16 cellular contexts compared by ENCODE assay signal in the genomic region with DNA sequence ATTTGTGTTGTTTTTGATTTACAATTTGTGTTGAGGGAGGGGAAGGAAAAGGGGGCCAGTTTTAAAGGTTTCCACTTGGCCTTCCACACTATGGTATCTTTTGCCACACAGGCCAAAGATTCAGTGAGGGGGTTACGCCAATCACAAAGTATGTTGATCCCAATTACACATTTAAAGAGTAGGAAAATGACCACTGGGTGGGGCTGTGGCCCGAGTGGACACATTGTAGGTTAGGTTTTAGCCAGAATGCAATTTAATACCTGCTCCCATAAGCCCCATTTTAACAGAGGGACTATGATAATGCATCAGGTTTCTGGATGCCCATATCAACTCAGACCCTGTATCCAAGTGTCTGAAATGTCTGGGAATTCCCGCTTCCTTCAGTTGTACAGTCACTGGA. TPM values are rescaled to one million over a fixed set of nuclear protein-coding genes. Genes with fewer than 3 reads are reported as not detected.
A peak's percentile ranks its signal among the peaks of the same experiment; 100 is the strongest.
DNase-seq lines count a peak whose midpoint lies in the region; ATAC-seq and TF ChIP-seq lines count a peak whose summit lies in the region.
"Had no signal": no experiment of that assay in that cellular context is flagged by ENCODE, and none has a peak within 500 bp of the region (broad histone marks: within the 10 kb centered on the region; RNA-seq: fewer than 3 reads in every experiment).

No MANE protein-coding gene starts in this region.

- H3K9me3 ChIP-seq in AG04450 (ENCODE audit: control insufficient read depth, insufficient read depth, low read length) (no peaks in the 10 kb centered on the region), GM23248 (ENCODE audit: low read depth) (no peaks in the 10 kb centered on the region), Panc1 (ENCODE audit: control insufficient read depth, insufficient read depth, low read depth, low read length) (no peaks in the 10 kb centered on the region), body of pancreas (no peaks in the 10 kb centered on the region)

- H3K36me3 ChIP-seq in GM23248 (ENCODE audit: low read depth), result no peaks in the 10 kb centered on the region
- H3K36me3 ChIP-seq in Panc1 (ENCODE audit: control insufficient read depth, insufficient read depth, low read length), result no peaks in the 10 kb centered on the region
- H3K36me3 ChIP-seq in body of pancreas (replicated peaks in 1 of 2; ENCODE audit: insufficient read depth in 1 of 2, low read depth in 2 of 2), result no peaks in the 10 kb centered on the region

- H3K9me2 ChIP-seq in GM23248 (ENCODE audit: insufficient read depth), result no peaks in the 10 kb centered on the region

- H3K9ac ChIP-seq in GM23248, result no peak overlapping the region

- H3K4me2 ChIP-seq in GM23248 (ENCODE audit: unreplicated experiment), result no peak overlapping the region

- H3K27me3 ChIP-seq in AG04450 (ENCODE audit: control insufficient read depth, insufficient read depth, low read length), result no peaks in the 10 kb centered on the region
- 0 out of 2 replicates have a peak, but pooled peaks cover 11% of the 10 kb centered on the region for H3K27me3 ChIP-seq in GM23248 (replicated peaks; ENCODE audit: insufficient read depth)
- peaks cover 28% of the 10 kb centered on the region for H3K27me3 ChIP-seq in Panc1 (ENCODE audit: control insufficient read depth, insufficient read depth, low read length)
- H3K27me3 ChIP-seq in body of pancreas, result no peaks in the 10 kb centered on the region

- TF ChIP-seq CTCF in AG04450 (IDR thresholded peaks at IDR 0.05; ENCODE audit: low read depth, low read length) (0 out of 2 replicates have a peak, but pooled peaks have one; percentile 12), Panc1 (IDR thresholded peaks at IDR 0.05) (peak; percentile 63), fibroblast of pulmonary artery (IDR thresholded peaks at IDR 0.05; ENCODE audit: low read length, missing control alignments) (peak; percentile 15), body of pancreas (IDR thresholded peaks at IDR 0.05) (no peak), omental fat pad (IDR thresholded peaks at IDR 0.05) (no peak)

- H3K27ac ChIP-seq in AG04450 (ENCODE audit: low read depth, low read length), result no peak overlapping the region
- no peak overlapping the region for H3K27ac ChIP-seq in GM23248
- no peak overlapping the region for H3K27ac ChIP-seq in Panc1 (ENCODE audit: low read length)
- H3K27ac ChIP-seq in body of pancreas, result no peak overlapping the region

- no peak for DNase-seq in AG04450 (ENCODE audit: low read depth, low spot score)
- DNase-seq in GM23248, result peak; percentile 26
- DNase-seq in Panc1 (ENCODE audit: low read depth, low spot score), result no peak
- no peak for DNase-seq in fibroblast of pulmonary artery (ENCODE audit: low read depth)
- DNase-seq in body of pancreas, result no peak
- no peak for DNase-seq in NCI-H187 (lab: John Stamatoyannopoulos, UW)
- no peak for DNase-seq in epidermal melanocyte (ENCODE audit: insufficient read length, low spot score)
- no peak for DNase-seq in omental fat pad (ENCODE audit: low spot score)
- DNase-seq: activated naive CD4-positive, alpha-beta T cell treated with anti-CD3 and anti-CD28 coated beads for 36 hours; CD4-positive, alpha-beta memory T cell; dermis blood vessel endothelial cell; NCI-H1092 treated with DMSO at 0.1 percent for 48 hours; NCI-H69; occipital lobe; T-helper 2 cell had no signal

- no peaks in the 10 kb centered on the region for H3K4me1 ChIP-seq in GM23248 (ENCODE audit: insufficient read depth)
- H3K4me1 ChIP-seq in Panc1 (ENCODE audit: control insufficient read depth, insufficient read depth, low read length), result no peaks in the 10 kb centered on the region
- H3K4me1 ChIP-seq in body of pancreas, result no peaks in the 10 kb centered on the region

- no peak overlapping the region for H2AFZ ChIP-seq in GM23248

- 34 to 60% methylated on average over 3 of the region's 3 CpGs for WGBS in GM23248 (ENCODE audit: low coverage in 1 of 2, low lambda C conversion rate in 2 of 2, missing lambda C conversion rate in 2 of 2), 2 experiments
- 60 to 67% methylated on average over 3 of the region's 3 CpGs for WGBS in body of pancreas, 2 donors

- intact Hi-C loops in Panc1 (cut with micrococcal nuclease; ENCODE audit: unreplicated experiment), result no loop called here
- intact Hi-C loops in body of pancreas (cut with DNase I), result no loop called here

- no TSS peak for BruUV-seq in Panc1 (replicated peaks; lab: Mats Ljungman, UMichigan)

- no peak for TF ChIP-seq POLR2A in body of pancreas (IDR thresholded peaks at IDR 0.05)

- POLR2A ChIA-PET in AG04450 (lab: Yijun Ruan, JAX), result no interaction called here
- POLR2A ChIA-PET in Panc1 (lab: Charles Lee), result no interaction called here

- no peak overlapping the region for H3K4me3 ChIP-seq in AG04450 (ENCODE audit: low read depth, low read length)
- H3K4me3 ChIP-seq in GM23248, result no peak overlapping the region
- H3K4me3 ChIP-seq in Panc1 (ENCODE audit: low read depth in 2 of 2, low read length in 2 of 2), result no peak overlapping the region
- no peak overlapping the region for H3K4me3 ChIP-seq in fibroblast of pulmonary artery (replicated peaks; ENCODE audit: low read depth, low read length)
- H3K4me3 ChIP-seq in body of pancreas, result no peak overlapping the region

- ATAC-seq in Panc1 (peak; percentile 42; the same call in 1 of the 2 replicates), body of pancreas (no peak), omental fat pad (ENCODE audit: low FRiP score) (no peak)
- ATAC-seq: stimulated activated effector memory CD8-positive, alpha-beta T cell treated with anti-CD3 and anti-CD28 coated beads, Interleukin-12 subunit alpha, Interleukin-12 subunit beta, amount 100 ng/mL, for 72 hours had no signal

- no peaks in the 10 kb centered on the region for H3K79me2 ChIP-seq in GM23248 (ENCODE audit: insufficient read depth)

- no peaks in the 10 kb centered on the region for H4K20me1 ChIP-seq in GM23248 (ENCODE audit: insufficient read depth)

- in situ Hi-C loops in GM23248 (cut with MboI), result no loop called here
- in situ Hi-C loops in Panc1 (cut with HindIII; ENCODE audit: low pct_unique_long_range_greater_than_20kb, low sequenced_read_pairs), result no loop called here

- CTCF ChIA-PET in AG04450 (lab: Charles Lee) (no interaction called here), Panc1 (lab: Charles Lee) (no interaction called here)

- H3F3A ChIP-seq in GM23248 (ENCODE audit: insufficient read depth), result no peaks in the 10 kb centered on the region

RNA-seq across cellular contexts. Expression of a gene that starts 15.6 kb away (rescaled TPM):
- polyA plus RNA-seq in AG04450 (2011; rRNA removed), result not detected in 2 replicates
- polyA minus RNA-seq in AG04450 (2011; rRNA and poly(A)+ RNA removed), result not detected in 2 replicates
- not detected in 2 replicates for total RNA-seq in GM23248 (2014; rRNA removed; shearing (Covaris generic))
- not detected in 2 replicates for polyA plus RNA-seq in GM23248 (2016; fragmentation: Nextera tagmentation; extraction: Ambion mirVana)
- total RNA-seq in Panc1 (2021; ENCODE audit: unreplicated experiment), result not detected
- polyA plus RNA-seq in Panc1 (2012; ENCODE audit: insufficient read length), result not detected
- under 1 TPM in 1 of 2 donors, not detected in 1; 0.99 TPM for total RNA-seq in body of pancreas
- not detected for total RNA-seq in omental fat pad
- total RNA-seq: activated naive CD4-positive, alpha-beta T cell treated with anti-CD3 and anti-CD28 coated beads for 36 hours; CD4-positive, alpha-beta memory T cell; dermis blood vessel endothelial cell; occipital lobe had no signal
- polyA plus RNA-seq: CD4-positive, alpha-beta memory T cell had no signal

Comparison
In these comparisons a context has a peak if more than half of its experiments do, and no peak if none do; other contexts are left out.
1. CTCF ChIP-seq: peak in AG04450 (single experiment), Panc1 (single experiment) and fibroblast of pulmonary artery (single experiment); none in body of pancreas (0 of 7) and omental fat pad (0 of 3).